In genomic region chr15:76204916-76205460, GRCh38 we compare ENCODE assay signal across 25 cellular contexts.
DNase-seq lines count a peak whose midpoint lies in the region; ATAC-seq, FAIRE-seq and TF ChIP-seq lines count a peak whose summit lies in the region.
"Had no signal": no experiment of that assay in that cellular context is flagged by ENCODE, and none has a peak within 500 bp of the region (broad histone marks: within the 10 kb centered on the region; RNA-seq: fewer than 3 reads in every experiment).

No MANE protein-coding gene starts in this region.

- TF ChIP-seq CTCF in heart right ventricle (IDR thresholded peaks at IDR 0.05) (no peak), HepG2 (CRISPR knock-in tag; IDR thresholded peaks at IDR 0.05) (no peak)

- TF ChIP-seq EP300 in HepG2 (IDR thresholded peaks at IDR 0.05; ENCODE audit: low read depth in 2 of 2, low read length in 2 of 2) (no peak), HepG2 (CRISPR knock-in tag; IDR thresholded peaks at IDR 0.05; ENCODE audit: borderline replicate concordance) (no peak)

- H3K36me3 ChIP-seq in heart right ventricle (peaks cover 0 to 28% (median 0%) of the 10 kb centered on the region in 9 donors), HepG2 (replicated peaks in 1 of 2; ENCODE audit: control insufficient read depth in 1 of 2, insufficient read depth in 2 of 2, low read length in 2 of 2) (peaks cover 5 to 24% of the 10 kb centered on the region in 2 experiments; a peak in 3 of 5 replicates)

- no peak overlapping the region for H3K4me3 Mint-ChIP-seq in stimulated activated naive B cell treated with anti-CD40 and anti-IgM and Interleukin-4, amounts not matched to agents 10 μg/mL and 1 μg/mL and 100 μg/mL, for 72 hours
- H3K4me3 Mint-ChIP-seq: CD4-positive, alpha-beta T cell had no signal

- H3K27me3 Mint-ChIP-seq in stimulated activated naive B cell treated with anti-CD40 and anti-IgM and Interleukin-4, amounts not matched to agents 10 μg/mL and 1 μg/mL and 100 μg/mL, for 72 hours: no peaks in the 10 kb centered on the region
- H3K27me3 Mint-ChIP-seq: CD4-positive, alpha-beta T cell had no signal

- no peak for TF ChIP-seq RAD21 in HepG2 (CRISPR knock-in tag; IDR thresholded peaks at IDR 0.05)

- H3K79me2 ChIP-seq in HepG2 (ENCODE audit: insufficient read depth, low read length): no peaks in the 10 kb centered on the region

- H3K9me3 ChIP-seq in heart right ventricle (no peaks in the 10 kb centered on the region), HepG2 (ENCODE audit: low read length) (no peaks in the 10 kb centered on the region)
- H3K9me3 ChIP-seq: A549; BLaER1 treated with 17β-estradiol and CSF1 and Interleukin-3, amounts not matched to agents 10 nM and 100 nM had no signal

- no peak overlapping the region for H3K4me2 ChIP-seq in HepG2 (ENCODE audit: low read depth, low read length)
- H3K4me2 ChIP-seq: A549; BLaER1 treated with 17β-estradiol and CSF1 and Interleukin-3, amounts not matched to agents 10 nM and 100 nM; PC-9 had no signal

- no peak overlapping the region for H3K27ac ChIP-seq in heart right ventricle
- H3K27ac ChIP-seq in HepG2 (ENCODE audit: extremely low read length, insufficient read depth, low read length): no peak overlapping the region
- H3K27ac ChIP-seq: A549; BLaER1 treated with 17β-estradiol and CSF1 and Interleukin-3, amounts not matched to agents 10 nM and 100 nM; GM23248; PC-9 had no signal

- no peak for TF ChIP-seq POLR2A in HepG2 (IDR thresholded peaks at IDR 0.05; ENCODE audit: insufficient read depth in 1 of 2, low read depth in 2 of 2, low read length in 2 of 2)

- H3K9me3 Mint-ChIP-seq in stimulated activated naive B cell treated with anti-CD40 and anti-IgM and Interleukin-4, amounts not matched to agents 10 μg/mL and 1 μg/mL and 100 μg/mL, for 72 hours: no peaks in the 10 kb centered on the region
- H3K9me3 Mint-ChIP-seq: CD4-positive, alpha-beta T cell had no signal

- BruUV-seq in HepG2 (replicated peaks; lab: Mats Ljungman, UMichigan): no TSS peak

- in situ Hi-C loops in HepG2 (cut with HindIII; ENCODE audit: extremely low pct_ligation_motif_present, low pct_unique_long_range_greater_than_20kb): no loop called here

- ATAC-seq in left cardiac atrium (no peak), heart right ventricle (no peak), HepG2 (no peak), HG03280 (IDR thresholded peaks at IDR 0.05; ENCODE audit: unreplicated experiment) (no peak)
- ATAC-seq in stimulated activated naive B cell treated with anti-CD40 and anti-IgM and Interleukin-4, amounts not matched to agents 10 μg/mL and 1 μg/mL and 100 μg/mL, for 72 hours (replicated peaks): no peak

- H3K4me3 ChIP-seq in heart right ventricle (no peak overlapping the region), HepG2 (replicated peaks in 1 of 3; ENCODE audit: insufficient read depth in 1 of 3, low read depth in 2 of 3, low read length in 3 of 3) (no peak overlapping the region)
- H3K4me3 ChIP-seq: A549; BLaER1 treated with 17β-estradiol and CSF1 and Interleukin-3, amounts not matched to agents 10 nM and 100 nM; GM23248; PC-9 had no signal

- intact Hi-C loops in left cardiac atrium (cut with DNase I) (no loop called here), heart right ventricle (cut with DNase I) (no loop called here), HepG2 (cut with micrococcal nuclease; ENCODE audit: unreplicated experiment) (no loop called here)

- H4K20me1 ChIP-seq in HepG2 (ENCODE audit: insufficient read depth, low read length): no peaks in the 10 kb centered on the region

- H3K4me1 ChIP-seq in heart right ventricle (peaks cover 0 to 25% (median 0%) of the 10 kb centered on the region in 9 donors), HepG2 (ENCODE audit: insufficient read depth, low read length) (0 out of 2 replicates have a peak, but pooled peaks cover 8% of the 10 kb centered on the region)
- H3K4me1 ChIP-seq: A549 had no signal

- H3K27me3 ChIP-seq in heart right ventricle: no peaks in the 10 kb centered on the region
- H3K27me3 ChIP-seq in HepG2 (ENCODE audit: control insufficient read depth in 1 of 2, insufficient read depth in 2 of 2, low read length in 2 of 2): no peaks in the 10 kb centered on the region
- H3K27me3 ChIP-seq: BLaER1 treated with 17β-estradiol and CSF1 and Interleukin-3, amounts not matched to agents 10 nM and 100 nM had no signal

- H3K27ac Mint-ChIP-seq in stimulated activated naive B cell treated with anti-CD40 and anti-IgM and Interleukin-4, amounts not matched to agents 10 μg/mL and 1 μg/mL and 100 μg/mL, for 72 hours: peak overlapping the region; percentile 62
- H3K27ac Mint-ChIP-seq: CD4-positive, alpha-beta T cell had no signal

- CTCF ChIA-PET in HepG2 (lab: Yijun Ruan, JAX; ENCODE audit: low intra/inter-chr PET ratio, low total read pairs): no interaction called here

- WGBS in heart right ventricle, 2 donors: 92 to 96% methylated on average over 11 of the region's 11 CpGs
- 94% methylated on average over 11 of the region's 11 CpGs for WGBS in HepG2 (ENCODE audit: low lambda C conversion rate)

- POLR2A ChIA-PET in HepG2 (lab: Yijun Ruan, JAX): no interaction called here

- H3K4me1 Mint-ChIP-seq in stimulated activated naive B cell treated with anti-CD40 and anti-IgM and Interleukin-4, amounts not matched to agents 10 μg/mL and 1 μg/mL and 100 μg/mL, for 72 hours: peaks cover 0 to 3% of the 10 kb centered on the region in 2 donors

- H3K36me3 Mint-ChIP-seq in stimulated activated naive B cell treated with anti-CD40 and anti-IgM and Interleukin-4, amounts not matched to agents 10 μg/mL and 1 μg/mL and 100 μg/mL, for 72 hours: peaks cover 26 to 48% of the 10 kb centered on the region in 2 donors

- no peak overlapping the region for H2AFZ ChIP-seq in HepG2 (ENCODE audit: low read length)
- H2AFZ ChIP-seq: GM23248, PC-9 had no signal

- DNase-seq in left cardiac atrium (peak; percentile 12), heart right ventricle (no peak), HepG2 (ENCODE audit: low spot score) (no peak), NCI-H2196 treated with DMSO at 0.1 percent for 48 hours (lab: John Stamatoyannopoulos, UW; ENCODE audit: unreplicated experiment) (no peak), NCI-H1092 treated with DMSO at 0.1 percent for 48 hours (lab: John Stamatoyannopoulos, UW) (no peak)
- no peak for DNase-seq in stimulated activated naive B cell treated with anti-CD40 and anti-IgM and Interleukin-4, amounts not matched to agents 10 μg/mL and 1 μg/mL and 100 μg/mL, for 72 hours
- DNase-seq: AML-193; CD4-positive, alpha-beta T cell; COR-L47; DMS53; GM23248; KBM-7; MV-4-11; NCI-H1105 treated with DMSO at 0.1 percent for 48 hours; NCI-H146; NCI-H1930; NCI-H2227 treated with DMSO at 0.1 percent for 48 hours; NCI-H526 treated with DMSO at 0.1 percent for 48 hours; PC-9; SHP77 had no signal

- H3K9ac ChIP-seq in HepG2 (ENCODE audit: insufficient read depth, low read depth, low read length): no peak overlapping the region
- H3K9ac ChIP-seq: GM23248 had no signal

- FAIRE-seq in HepG2 (lab: Jason Lieb, UNC): no peak
- FAIRE-seq: A549, GM18507, HTR-8/SVneo had no signal

TF ChIP-seq in HepG2, 621 proteins besides CTCF, POLR2A, EP300 and RAD21:
- TF ChIP-seq RBM22 (optimal IDR thresholded peaks at IDR 0.05; ENCODE audit: low read length) (peak; percentile 29), ZNF136 (CRISPR knock-in tag; IDR thresholded peaks at IDR 0.05; ENCODE audit: low read depth) (no peak)
